1 cellular context compared by ENCODE assay signal in the genomic region with DNA sequence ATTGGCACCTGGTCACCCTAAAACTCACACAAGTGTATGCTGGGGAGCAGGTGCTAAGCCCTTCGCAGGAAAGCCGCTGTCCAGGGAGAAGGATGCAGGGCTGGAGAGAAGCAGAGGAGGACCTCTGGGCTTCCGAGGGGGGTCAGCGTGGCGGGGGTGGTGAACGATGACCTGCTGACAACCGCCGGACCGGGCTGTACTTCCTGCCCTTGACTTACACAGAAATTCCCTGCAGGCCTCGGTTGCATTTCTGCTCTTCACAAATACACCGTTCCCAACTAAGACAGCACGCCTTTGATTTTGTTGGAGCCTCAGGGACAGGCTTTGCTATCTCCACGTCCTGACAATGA.
TF ChIP-seq lines count a peak whose summit lies in the region.

No MANE protein-coding gene starts in this region.

TF ChIP-seq in IMR-90, 13 proteins besides CTCF, POLR2A, EP300 and RAD21 (continued from another document):
- TF ChIP-seq, protein P1, sequence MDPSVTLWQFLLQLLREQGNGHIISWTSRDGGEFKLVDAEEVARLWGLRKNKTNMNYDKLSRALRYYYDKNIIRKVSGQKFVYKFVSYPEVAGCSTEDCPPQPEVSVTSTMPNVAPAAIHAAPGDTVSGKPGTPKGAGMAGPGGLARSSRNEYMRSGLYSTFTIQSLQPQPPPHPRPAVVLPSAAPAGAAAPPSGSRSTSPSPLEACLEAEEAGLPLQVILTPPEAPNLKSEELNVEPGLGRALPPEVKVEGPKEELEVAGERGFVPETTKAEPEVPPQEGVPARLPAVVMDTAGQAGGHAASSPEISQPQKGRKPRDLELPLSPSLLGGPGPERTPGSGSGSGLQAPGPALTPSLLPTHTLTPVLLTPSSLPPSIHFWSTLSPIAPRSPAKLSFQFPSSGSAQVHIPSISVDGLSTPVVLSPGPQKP (IDR thresholded peaks at IDR 0.05; ENCODE audit: borderline replicate concordance, low read depth, low read length) = no peak
- no peak for TF ChIP-seq RFX5 (IDR thresholded peaks at IDR 0.05; ENCODE audit: low read depth, low read length)
- no peak for TF ChIP-seq SMC3 (IDR thresholded peaks at IDR 0.05; ENCODE audit: low read depth, low read length)
- no peak for TF ChIP-seq MAFK (IDR thresholded peaks at IDR 0.05; ENCODE audit: low read depth, low read length)
- TF ChIP-seq, protein P2, sequence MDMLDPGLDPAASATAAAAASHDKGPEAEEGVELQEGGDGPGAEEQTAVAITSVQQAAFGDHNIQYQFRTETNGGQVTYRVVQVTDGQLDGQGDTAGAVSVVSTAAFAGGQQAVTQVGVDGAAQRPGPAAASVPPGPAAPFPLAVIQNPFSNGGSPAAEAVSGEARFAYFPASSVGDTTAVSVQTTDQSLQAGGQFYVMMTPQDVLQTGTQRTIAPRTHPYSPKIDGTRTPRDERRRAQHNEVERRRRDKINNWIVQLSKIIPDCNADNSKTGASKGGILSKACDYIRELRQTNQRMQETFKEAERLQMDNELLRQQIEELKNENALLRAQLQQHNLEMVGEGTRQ (IDR thresholded peaks at IDR 0.05; ENCODE audit: low read depth, low read length) = no peak
- no peak for TF ChIP-seq CHD1 (IDR thresholded peaks at IDR 0.05; ENCODE audit: low read depth, low read length)
- TF ChIP-seq CEBPB (IDR thresholded peaks at IDR 0.05; ENCODE audit: low read depth, low read length) = no peak
- TF ChIP-seq MXI1 (IDR thresholded peaks at IDR 0.05; ENCODE audit: borderline replicate concordance, low read depth, low read length) = no peak
- TF ChIP-seq BHLHE40 (IDR thresholded peaks at IDR 0.05; ENCODE audit: low read depth, low read length) = no peak
- no peak for TF ChIP-seq MAZ (IDR thresholded peaks at IDR 0.05; ENCODE audit: borderline replicate concordance, low read depth, low read length)
- TF ChIP-seq RCOR1 (IDR thresholded peaks at IDR 0.05; ENCODE audit: insufficient replicate concordance, low read length) = no peak
